In genomic region chr19:32605544-32605943, GRCh38 we compare ENCODE assay signal across 19 cellular contexts. TPM values are rescaled to one million over a fixed set of nuclear protein-coding genes. Genes with fewer than 3 reads are reported as not detected.
A peak's percentile ranks its signal among the peaks of the same experiment; 100 is the strongest.
DNase-seq lines count a peak whose midpoint lies in the region; ATAC-seq lines count a peak whose summit lies in the region.
"Had no signal": no experiment of that assay in that cellular context is flagged by ENCODE, and none has a peak within 500 bp of the region (broad histone marks: within the 10 kb centered on the region; RNA-seq: fewer than 3 reads in every experiment).

No MANE protein-coding gene starts in this region.

- no peak for ATAC-seq in activated CD8-positive, alpha-beta memory T cell treated with anti-CD3 and anti-CD28 coated beads, Interleukin-2, amount 10 ng/mL, durations not matched to agents 7 days and 5 days
- ATAC-seq in T-helper 17 cell (no peak), esophagus mucosa (peak; percentile 11), GM19395 (IDR thresholded peaks at IDR 0.05; ENCODE audit: unreplicated experiment) (no peak)
- no peak for ATAC-seq in effector memory CD8-positive, alpha-beta T cell (replicated peaks)
- ATAC-seq: CD8-positive, alpha-beta T cell; GM12878 had no signal

- H3K9me3 ChIP-seq in T-helper 17 cell (ENCODE audit: control insufficient read depth, low read length, poor library complexity, severe bottlenecking): no peaks in the 10 kb centered on the region
- H3K9me3 ChIP-seq: BLaER1 treated with 17β-estradiol and CSF1 and Interleukin-3, amounts not matched to agents 10 nM and 100 nM; Caco-2 had no signal

- H3K27me3 Mint-ChIP-seq in activated CD8-positive, alpha-beta memory T cell treated with anti-CD3 and anti-CD28 coated beads, Interleukin-2, amount 10 ng/mL, durations not matched to agents 7 days and 5 days: no peaks in the 10 kb centered on the region
- no peaks in the 10 kb centered on the region for H3K27me3 Mint-ChIP-seq in T-helper 17 cell
- no peaks in the 10 kb centered on the region for H3K27me3 Mint-ChIP-seq in effector memory CD8-positive, alpha-beta T cell
- H3K27me3 Mint-ChIP-seq: B cell; CD4-positive, alpha-beta T cell had no signal

- CTCF ChIA-PET in activated CD8-positive, alpha-beta memory T cell treated with anti-CD3 and anti-CD28 coated beads, Interleukin-2, amount 10 ng/mL, durations not matched to agents 7 days and 5 days (lab: Charles Lee): no interaction called here

- no peak overlapping the region for H3K4me3 Mint-ChIP-seq in activated CD8-positive, alpha-beta memory T cell treated with anti-CD3 and anti-CD28 coated beads, Interleukin-2, amount 10 ng/mL, durations not matched to agents 7 days and 5 days
- no peak overlapping the region for H3K4me3 Mint-ChIP-seq in T-helper 17 cell
- no peak overlapping the region for H3K4me3 Mint-ChIP-seq in effector memory CD8-positive, alpha-beta T cell
- H3K4me3 Mint-ChIP-seq: B cell; CD4-positive, alpha-beta T cell; CD8-positive, alpha-beta T cell had no signal

- no peaks in the 10 kb centered on the region for H3K4me1 Mint-ChIP-seq in activated CD8-positive, alpha-beta memory T cell treated with anti-CD3 and anti-CD28 coated beads, Interleukin-2, amount 10 ng/mL, durations not matched to agents 7 days and 5 days
- no peaks in the 10 kb centered on the region for H3K4me1 Mint-ChIP-seq in T-helper 17 cell
- no peaks in the 10 kb centered on the region for H3K4me1 Mint-ChIP-seq in effector memory CD8-positive, alpha-beta T cell (ENCODE audit: low read depth in 2 of 2)
- H3K4me1 Mint-ChIP-seq: B cell had no signal

- peak; percentile 42 for DNase-seq in activated CD8-positive, alpha-beta memory T cell treated with anti-CD3 and anti-CD28 coated beads for 24 hours
- no peak for DNase-seq in activated CD8-positive, alpha-beta memory T cell treated with anti-CD3 and anti-CD28 coated beads, Interleukin-2, amount 10 ng/mL, durations not matched to agents 7 days and 5 days
- DNase-seq in NCI-H2171 (lab: John Stamatoyannopoulos, UW) (peak; percentile 57), T-helper 17 cell (no peak), SW 1271 (lab: John Stamatoyannopoulos, UW) (no peak)
- no peak for DNase-seq in effector memory CD8-positive, alpha-beta T cell
- DNase-seq: AML-193; Caco-2; Calu3; CD4-positive, alpha-beta T cell; CD8-positive, alpha-beta T cell; DND-41; EL; GDM1 had no signal

- peaks cover 18% of the 10 kb centered on the region for H3K36me3 Mint-ChIP-seq in activated CD8-positive, alpha-beta memory T cell treated with anti-CD3 and anti-CD28 coated beads, Interleukin-2, amount 10 ng/mL, durations not matched to agents 7 days and 5 days
- H3K36me3 Mint-ChIP-seq in T-helper 17 cell (ENCODE audit: low read depth): no peaks in the 10 kb centered on the region
- peaks cover 63% of the 10 kb centered on the region for H3K36me3 Mint-ChIP-seq in effector memory CD8-positive, alpha-beta T cell (ENCODE audit: insufficient read depth)

- H3K27ac Mint-ChIP-seq in activated CD8-positive, alpha-beta memory T cell treated with anti-CD3 and anti-CD28 coated beads, Interleukin-2, amount 10 ng/mL, durations not matched to agents 7 days and 5 days: no peak overlapping the region
- H3K27ac Mint-ChIP-seq in T-helper 17 cell: peak overlapping the region; percentile 14
- no peak overlapping the region for H3K27ac Mint-ChIP-seq in effector memory CD8-positive, alpha-beta T cell
- H3K27ac Mint-ChIP-seq: B cell; CD4-positive, alpha-beta T cell; CD8-positive, alpha-beta T cell had no signal

- H3K9me3 Mint-ChIP-seq in activated CD8-positive, alpha-beta memory T cell treated with anti-CD3 and anti-CD28 coated beads, Interleukin-2, amount 10 ng/mL, durations not matched to agents 7 days and 5 days (ENCODE audit: low read depth): no peaks in the 10 kb centered on the region
- no peaks in the 10 kb centered on the region for H3K9me3 Mint-ChIP-seq in effector memory CD8-positive, alpha-beta T cell
- H3K9me3 Mint-ChIP-seq: CD4-positive, alpha-beta T cell; CD8-positive, alpha-beta T cell had no signal

RNA-seq across cellular contexts. Expression of gene PDCD5, which starts 24.6 kb away (rescaled TPM):
- total RNA-seq in activated CD8-positive, alpha-beta memory T cell treated with anti-CD3 and anti-CD28 coated beads, Interleukin-2, amount 10 ng/mL, durations not matched to agents 7 days and 5 days: 100 to 1,000 TPM; 134 to 148 TPM
- total RNA-seq in T-helper 17 cell: 10 to 100 TPM; 28.4 to 34.5 TPM
- 84.8 TPM for total RNA-seq in esophagus mucosa

Comparison
In these comparisons a context has a peak if more than half of its experiments do, and no peak if none do; other contexts are left out.
1. DNase-seq: peak in activated CD8-positive, alpha-beta memory T cell treated with anti-CD3 and anti-CD28 coated beads for 24 hours (single experiment) and NCI-H2171 (single experiment); none in activated CD8-positive, alpha-beta memory T cell treated with anti-CD3 and anti-CD28 coated beads, Interleukin-2, amount 10 ng/mL, durations not matched to agents 7 days and 5 days (single experiment), T-helper 17 cell (0 of 3), SW 1271 (0 of 2) and effector memory CD8-positive, alpha-beta T cell (0 of 3).